1 cellular context compared by ENCODE assay signal in the genomic region with DNA sequence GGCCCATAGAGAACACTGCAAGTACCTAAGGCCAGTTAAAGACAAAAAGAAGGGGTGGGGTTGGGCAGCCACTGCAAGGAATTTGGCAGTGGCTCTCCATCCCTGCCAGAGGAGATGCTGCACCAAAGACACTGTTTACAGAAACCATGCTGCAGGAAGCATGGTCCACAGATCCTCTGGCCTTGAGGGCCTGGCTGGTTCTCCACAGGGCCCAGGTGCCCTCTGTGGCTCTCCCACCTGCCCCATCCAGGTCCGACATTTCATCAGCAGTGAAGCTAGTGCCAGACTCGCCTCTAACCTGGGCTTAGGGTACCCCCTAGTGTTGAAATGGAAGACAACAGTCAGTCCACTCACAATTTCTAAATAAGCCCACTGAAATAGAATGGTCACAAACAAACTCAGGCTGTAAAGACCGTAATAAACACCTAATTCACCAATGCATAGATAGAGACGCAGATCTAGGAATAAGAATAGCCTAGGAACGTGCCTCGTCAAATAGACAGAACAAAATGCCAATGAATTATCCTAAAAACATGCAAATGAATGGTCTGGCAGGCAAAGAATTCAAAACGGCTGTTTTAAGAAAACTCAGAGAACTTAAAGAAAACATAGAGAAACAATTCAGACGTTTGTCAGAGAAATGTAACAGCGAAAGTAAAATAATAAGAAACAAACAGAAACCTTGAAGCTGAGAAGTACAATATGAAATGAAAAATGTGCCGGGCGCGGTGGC.
A peak's percentile ranks its signal among the peaks of the same experiment; 100 is the strongest.
TF ChIP-seq lines count a peak whose summit lies in the region.

No MANE protein-coding gene starts in this region.

TF ChIP-seq in GM23338, 12 proteins besides CTCF, POLR2A, EP300 and RAD21 (continued from another document):
- TF ChIP-seq, protein P1, sequence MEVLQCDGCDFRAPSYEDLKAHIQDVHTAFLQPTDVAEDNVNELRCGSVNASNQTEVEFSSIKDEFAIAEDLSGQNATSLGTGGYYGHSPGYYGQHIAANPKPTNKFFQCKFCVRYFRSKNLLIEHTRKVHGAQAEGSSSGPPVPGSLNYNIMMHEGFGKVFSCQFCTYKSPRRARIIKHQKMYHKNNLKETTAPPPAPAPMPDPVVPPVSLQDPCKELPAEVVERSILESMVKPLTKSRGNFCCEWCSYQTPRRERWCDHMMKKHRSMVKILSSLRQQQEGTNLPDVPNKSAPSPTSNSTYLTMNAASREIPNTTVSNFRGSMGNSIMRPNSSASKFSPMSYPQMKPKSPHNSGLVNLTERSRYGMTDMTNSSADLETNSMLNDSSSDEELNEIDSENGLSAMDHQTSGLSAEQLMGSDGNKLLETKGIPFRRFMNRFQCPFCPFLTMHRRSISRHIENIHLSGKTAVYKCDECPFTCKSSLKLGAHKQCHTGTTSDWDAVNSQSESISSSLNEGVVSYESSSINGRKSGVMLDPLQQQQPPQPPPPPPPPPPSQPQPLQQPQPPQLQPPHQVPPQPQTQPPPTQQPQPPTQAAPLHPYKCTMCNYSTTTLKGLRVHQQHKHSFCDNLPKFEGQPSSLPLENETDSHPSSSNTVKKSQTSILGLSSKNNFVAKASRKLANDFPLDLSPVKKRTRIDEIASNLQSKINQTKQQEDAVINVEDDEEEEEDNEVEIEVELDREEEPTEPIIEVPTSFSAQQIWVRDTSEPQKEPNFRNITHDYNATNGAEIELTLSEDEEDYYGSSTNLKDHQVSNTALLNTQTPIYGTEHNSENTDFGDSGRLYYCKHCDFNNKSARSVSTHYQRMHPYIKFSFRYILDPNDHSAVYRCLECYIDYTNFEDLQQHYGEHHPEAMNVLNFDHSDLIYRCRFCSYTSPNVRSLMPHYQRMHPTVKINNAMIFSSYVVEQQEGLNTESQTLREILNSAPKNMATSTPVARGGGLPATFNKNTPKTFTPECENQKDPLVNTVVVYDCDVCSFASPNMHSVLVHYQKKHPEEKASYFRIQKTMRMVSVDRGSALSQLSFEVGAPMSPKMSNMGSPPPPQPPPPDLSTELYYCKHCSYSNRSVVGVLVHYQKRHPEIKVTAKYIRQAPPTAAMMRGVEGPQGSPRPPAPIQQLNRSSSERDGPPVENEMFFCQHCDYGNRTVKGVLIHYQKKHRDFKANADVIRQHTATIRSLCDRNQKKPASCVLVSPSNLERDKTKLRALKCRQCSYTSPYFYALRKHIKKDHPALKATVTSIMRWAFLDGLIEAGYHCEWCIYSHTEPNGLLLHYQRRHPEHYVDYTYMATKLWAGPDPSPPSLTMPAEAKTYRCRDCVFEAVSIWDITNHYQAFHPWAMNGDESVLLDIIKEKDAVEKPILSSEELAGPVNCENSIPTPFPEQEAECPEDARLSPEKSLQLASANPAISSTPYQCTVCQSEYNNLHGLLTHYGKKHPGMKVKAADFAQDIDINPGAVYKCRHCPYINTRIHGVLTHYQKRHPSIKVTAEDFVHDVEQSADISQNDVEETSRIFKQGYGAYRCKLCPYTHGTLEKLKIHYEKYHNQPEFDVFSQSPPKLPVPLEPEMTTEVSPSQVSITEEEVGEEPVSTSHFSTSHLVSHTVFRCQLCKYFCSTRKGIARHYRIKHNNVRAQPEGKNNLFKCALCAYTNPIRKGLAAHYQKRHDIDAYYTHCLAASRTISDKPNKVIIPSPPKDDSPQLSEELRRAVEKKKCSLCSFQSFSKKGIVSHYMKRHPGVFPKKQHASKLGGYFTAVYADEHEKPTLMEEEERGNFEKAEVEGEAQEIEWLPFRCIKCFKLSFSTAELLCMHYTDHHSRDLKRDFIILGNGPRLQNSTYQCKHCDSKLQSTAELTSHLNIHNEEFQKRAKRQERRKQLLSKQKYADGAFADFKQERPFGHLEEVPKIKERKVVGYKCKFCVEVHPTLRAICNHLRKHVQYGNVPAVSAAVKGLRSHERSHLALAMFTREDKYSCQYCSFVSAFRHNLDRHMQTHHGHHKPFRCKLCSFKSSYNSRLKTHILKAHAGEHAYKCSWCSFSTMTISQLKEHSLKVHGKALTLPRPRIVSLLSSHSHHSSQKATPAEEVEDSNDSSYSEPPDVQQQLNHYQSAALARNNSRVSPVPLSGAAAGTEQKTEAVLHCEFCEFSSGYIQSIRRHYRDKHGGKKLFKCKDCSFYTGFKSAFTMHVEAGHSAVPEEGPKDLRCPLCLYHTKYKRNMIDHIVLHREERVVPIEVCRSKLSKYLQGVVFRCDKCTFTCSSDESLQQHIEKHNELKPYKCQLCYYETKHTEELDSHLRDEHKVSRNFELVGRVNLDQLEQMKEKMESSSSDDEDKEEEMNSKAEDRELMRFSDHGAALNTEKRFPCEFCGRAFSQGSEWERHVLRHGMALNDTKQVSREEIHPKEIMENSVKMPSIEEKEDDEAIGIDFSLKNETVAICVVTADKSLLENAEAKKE (CRISPR knock-in tag; IDR thresholded peaks at IDR 0.05), result peak; percentile 35; the same call in 1 of the 2 replicates
